ENCODE assay signal across 2 cellular contexts in genomic region chr4:103158760-103159159, GRCh38.
TF ChIP-seq lines count a peak whose summit lies in the region.

No MANE protein-coding gene starts in this region.

TF ChIP-seq in HCT116, 20 proteins besides CTCF, POLR2A, EP300 and RAD21:
- TF ChIP-seq POLR2AphosphoS5 (IDR thresholded peaks at IDR 0.05; ENCODE audit: low read depth, low read length) = no peak
- TF ChIP-seq EGR1 (IDR thresholded peaks at IDR 0.05; ENCODE audit: low read depth) = no peak
- no peak for TF ChIP-seq SP1 (IDR thresholded peaks at IDR 0.05; ENCODE audit: low read depth)
- no peak for TF ChIP-seq EZH2phosphoT487 (IDR thresholded peaks at IDR 0.05; ENCODE audit: borderline replicate concordance)
- TF ChIP-seq CEBPB (IDR thresholded peaks at IDR 0.05; ENCODE audit: low read depth) = no peak
- no peak for TF ChIP-seq JUND (IDR thresholded peaks at IDR 0.05)
- TF ChIP-seq, protein P1, sequence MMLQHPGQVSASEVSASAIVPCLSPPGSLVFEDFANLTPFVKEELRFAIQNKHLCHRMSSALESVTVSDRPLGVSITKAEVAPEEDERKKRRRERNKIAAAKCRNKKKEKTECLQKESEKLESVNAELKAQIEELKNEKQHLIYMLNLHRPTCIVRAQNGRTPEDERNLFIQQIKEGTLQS (IDR thresholded peaks at IDR 0.05) = no peak
- TF ChIP-seq REST (IDR thresholded peaks at IDR 0.05; ENCODE audit: low read depth) = no peak

TF ChIP-seq in GM12878, 131 proteins besides CTCF, POLR2A, EP300 and RAD21:
- TF ChIP-seq SMAD5 (IDR thresholded peaks at IDR 0.05; ENCODE audit: low read depth) = no peak
- no peak for TF ChIP-seq PKNOX1 (IDR thresholded peaks at IDR 0.05)
- TF ChIP-seq JUNB (IDR thresholded peaks at IDR 0.05) = no peak
- no peak for TF ChIP-seq IRF4 (IDR thresholded peaks at IDR 0.05; ENCODE audit: low read depth, low read length)
- TF ChIP-seq, protein P2, sequence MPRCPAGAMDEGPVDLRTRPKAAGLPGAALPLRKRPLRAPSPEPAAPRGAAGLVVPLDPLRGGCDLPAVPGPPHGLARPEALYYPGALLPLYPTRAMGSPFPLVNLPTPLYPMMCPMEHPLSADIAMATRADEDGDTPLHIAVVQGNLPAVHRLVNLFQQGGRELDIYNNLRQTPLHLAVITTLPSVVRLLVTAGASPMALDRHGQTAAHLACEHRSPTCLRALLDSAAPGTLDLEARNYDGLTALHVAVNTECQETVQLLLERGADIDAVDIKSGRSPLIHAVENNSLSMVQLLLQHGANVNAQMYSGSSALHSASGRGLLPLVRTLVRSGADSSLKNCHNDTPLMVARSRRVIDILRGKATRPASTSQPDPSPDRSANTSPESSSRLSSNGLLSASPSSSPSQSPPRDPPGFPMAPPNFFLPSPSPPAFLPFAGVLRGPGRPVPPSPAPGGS (IDR thresholded peaks at IDR 0.05; ENCODE audit: borderline replicate concordance, insufficient read depth, low read depth, low read length, poor library complexity, severe bottlenecking) = no peak
- TF ChIP-seq, protein P3, sequence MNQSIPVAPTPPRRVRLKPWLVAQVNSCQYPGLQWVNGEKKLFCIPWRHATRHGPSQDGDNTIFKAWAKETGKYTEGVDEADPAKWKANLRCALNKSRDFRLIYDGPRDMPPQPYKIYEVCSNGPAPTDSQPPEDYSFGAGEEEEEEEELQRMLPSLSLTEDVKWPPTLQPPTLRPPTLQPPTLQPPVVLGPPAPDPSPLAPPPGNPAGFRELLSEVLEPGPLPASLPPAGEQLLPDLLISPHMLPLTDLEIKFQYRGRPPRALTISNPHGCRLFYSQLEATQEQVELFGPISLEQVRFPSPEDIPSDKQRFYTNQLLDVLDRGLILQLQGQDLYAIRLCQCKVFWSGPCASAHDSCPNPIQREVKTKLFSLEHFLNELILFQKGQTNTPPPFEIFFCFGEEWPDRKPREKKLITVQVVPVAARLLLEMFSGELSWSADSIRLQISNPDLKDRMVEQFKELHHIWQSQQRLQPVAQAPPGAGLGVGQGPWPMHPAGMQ (IDR thresholded peaks at IDR 0.05; ENCODE audit: borderline replicate concordance) = no peak
- no peak for TF ChIP-seq PAX5 (IDR thresholded peaks at IDR 0.05; ENCODE audit: borderline replicate concordance, low read depth, low read length)
- TF ChIP-seq SUPT20H (IDR thresholded peaks at IDR 0.05; ENCODE audit: borderline replicate concordance, control insufficient read depth, low read depth, low read length) = no peak
- TF ChIP-seq RCOR1 (conservative IDR thresholded peaks at IDR 0.05; ENCODE audit: low read depth, low read length) = no peak
- TF ChIP-seq CHD2 (IDR thresholded peaks at IDR 0.05; ENCODE audit: borderline replicate concordance, low read depth, low read length) = no peak
- TF ChIP-seq PAX8 (IDR thresholded peaks at IDR 0.05) = no peak
- TF ChIP-seq HSF1 (IDR thresholded peaks at IDR 0.05; ENCODE audit: low read depth, low read length) = no peak
- TF ChIP-seq FOXK2 (IDR thresholded peaks at IDR 0.05) = no peak
